8 cellular contexts compared by ENCODE assay signal in the genomic region with DNA sequence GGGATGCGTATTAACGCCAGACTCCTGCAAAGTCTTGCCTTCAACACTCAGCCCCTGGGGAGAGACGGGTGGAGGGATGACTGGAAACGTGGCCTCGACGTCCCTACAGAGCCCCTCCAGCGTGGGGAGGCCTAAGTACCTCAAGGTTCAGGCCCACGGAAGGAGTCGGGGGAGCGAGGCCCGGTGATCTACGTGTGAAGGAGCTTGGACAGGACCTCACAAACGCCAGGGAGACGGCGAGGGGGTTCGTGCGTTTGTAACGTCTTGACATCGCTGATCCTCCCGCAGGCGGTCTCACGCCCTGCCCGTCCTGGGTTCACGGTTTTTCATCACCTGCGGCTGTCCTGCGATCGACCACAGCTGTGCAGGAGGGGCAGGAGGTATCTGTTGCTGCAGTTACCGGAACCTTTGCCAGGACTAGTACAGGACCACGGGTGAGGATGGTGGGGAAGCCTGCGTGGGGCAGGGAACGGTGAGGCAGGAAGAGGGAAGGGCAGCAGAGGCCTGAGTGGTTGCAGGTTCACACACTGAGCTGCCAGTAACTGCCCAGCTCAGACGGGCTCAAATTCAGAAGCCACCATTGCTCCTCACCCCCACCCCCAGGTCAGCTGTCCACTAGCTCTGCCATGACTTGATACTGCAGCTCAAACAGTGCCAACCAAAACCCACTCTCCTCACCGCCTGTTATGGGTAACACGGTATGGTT. TPM values are rescaled to one million over a fixed set of nuclear protein-coding genes. Genes with fewer than 3 reads are reported as not detected.
DNase-seq lines count a peak whose midpoint lies in the region; ATAC-seq lines count a peak whose summit lies in the region.

No MANE protein-coding gene starts in this region.

- H3K4me1 Mint-ChIP-seq in activated T-helper 2 cell treated with anti-CD3 and anti-CD28 coated beads, Interferon-gamma antibody, Interleukin-2, Interleukin-4, amounts not matched to agents 10 μg/mL and 5 μg/mL and 100 μg/mL, durations not matched to agents 14 hours and 24 hours and 36 hours (ENCODE audit: low read depth), result peaks cover 34% of the 10 kb centered on the region
- H3K4me1 Mint-ChIP-seq in stimulated activated memory B cell treated with anti-CD40 and anti-IgM and Interleukin-4, amounts not matched to agents 10 μg/mL and 1 μg/mL and 100 μg/mL, for 72 hours, result peaks cover 51% of the 10 kb centered on the region

- peak overlapping the region; percentile 90 for H3K4me3 Mint-ChIP-seq in activated T-helper 2 cell treated with anti-CD3 and anti-CD28 coated beads, Interferon-gamma antibody, Interleukin-2, Interleukin-4, amounts not matched to agents 10 μg/mL and 5 μg/mL and 100 μg/mL, durations not matched to agents 14 hours and 24 hours and 36 hours (ENCODE audit: low read depth)
- peak overlapping the region; percentile 91 for H3K4me3 Mint-ChIP-seq in stimulated activated memory B cell treated with anti-CD40 and anti-IgM and Interleukin-4, amounts not matched to agents 10 μg/mL and 1 μg/mL and 100 μg/mL, for 72 hours

- ATAC-seq in HG03066 (IDR thresholded peaks at IDR 0.05; ENCODE audit: low read depth, unreplicated experiment) (peak; percentile 7), HG02763 (IDR thresholded peaks at IDR 0.05; ENCODE audit: unreplicated experiment) (no peak)
- peak; percentile 5 for ATAC-seq in stimulated activated memory B cell treated with anti-CD40 and anti-IgM and Interleukin-4, amounts not matched to agents 10 μg/mL and 1 μg/mL and 100 μg/mL, for 72 hours

- H3K36me3 Mint-ChIP-seq in activated T-helper 2 cell treated with anti-CD3 and anti-CD28 coated beads, Interferon-gamma antibody, Interleukin-2, Interleukin-4, amounts not matched to agents 10 μg/mL and 5 μg/mL and 100 μg/mL, durations not matched to agents 14 hours and 24 hours and 36 hours (ENCODE audit: low read depth), result peaks cover 72% of the 10 kb centered on the region
- peaks cover 59% of the 10 kb centered on the region for H3K36me3 Mint-ChIP-seq in stimulated activated memory B cell treated with anti-CD40 and anti-IgM and Interleukin-4, amounts not matched to agents 10 μg/mL and 1 μg/mL and 100 μg/mL, for 72 hours

- no peaks in the 10 kb centered on the region for H3K27me3 Mint-ChIP-seq in activated T-helper 2 cell treated with anti-CD3 and anti-CD28 coated beads, Interferon-gamma antibody, Interleukin-2, Interleukin-4, amounts not matched to agents 10 μg/mL and 5 μg/mL and 100 μg/mL, durations not matched to agents 14 hours and 24 hours and 36 hours (ENCODE audit: low read depth)
- H3K27me3 Mint-ChIP-seq in stimulated activated memory B cell treated with anti-CD40 and anti-IgM and Interleukin-4, amounts not matched to agents 10 μg/mL and 1 μg/mL and 100 μg/mL, for 72 hours, result no peaks in the 10 kb centered on the region

- no peaks in the 10 kb centered on the region for H3K9me3 Mint-ChIP-seq in activated T-helper 2 cell treated with anti-CD3 and anti-CD28 coated beads, Interferon-gamma antibody, Interleukin-2, Interleukin-4, amounts not matched to agents 10 μg/mL and 5 μg/mL and 100 μg/mL, durations not matched to agents 14 hours and 24 hours and 36 hours
- no peaks in the 10 kb centered on the region for H3K9me3 Mint-ChIP-seq in stimulated activated memory B cell treated with anti-CD40 and anti-IgM and Interleukin-4, amounts not matched to agents 10 μg/mL and 1 μg/mL and 100 μg/mL, for 72 hours

- intact Hi-C loops in activated T-helper 2 cell treated with anti-CD3 and anti-CD28 coated beads, Interferon-gamma antibody, Interleukin-2, Interleukin-4, amounts not matched to agents 10 μg/mL and 5 μg/mL and 100 μg/mL, durations not matched to agents 14 hours and 24 hours and 36 hours (cut with micrococcal nuclease), result loop anchor here (1.0 to 10.0 kb wide), 3 partner anchors 7 to 1155 kb away; a partner anchor contains a TSS

- H3K4me1 ChIP-seq in ES-I3 (ENCODE audit: insufficient read depth, low read length), result peaks cover 4% of the 10 kb centered on the region; the same call in 1 of the 2 replicates

- H3K4me3 ChIP-seq in iPS-11a (ENCODE audit: low read depth, low read length), result peak overlapping the region; percentile 97

- peak overlapping the region; percentile 76 for H3K9ac ChIP-seq in ES-I3 (ENCODE audit: low read depth, low read length)

- peaks cover 29% of the 10 kb centered on the region for H3K36me3 ChIP-seq in ES-I3 (ENCODE audit: insufficient read depth, low read length)

- H3K27ac Mint-ChIP-seq in activated T-helper 2 cell treated with anti-CD3 and anti-CD28 coated beads, Interferon-gamma antibody, Interleukin-2, Interleukin-4, amounts not matched to agents 10 μg/mL and 5 μg/mL and 100 μg/mL, durations not matched to agents 14 hours and 24 hours and 36 hours, result peak overlapping the region; percentile 74
- peak overlapping the region; percentile 91 for H3K27ac Mint-ChIP-seq in stimulated activated memory B cell treated with anti-CD40 and anti-IgM and Interleukin-4, amounts not matched to agents 10 μg/mL and 1 μg/mL and 100 μg/mL, for 72 hours

- H3K9me3 ChIP-seq in ES-I3 (ENCODE audit: control insufficient read depth, insufficient read depth, low read length), result no peaks in the 10 kb centered on the region

- no peak for DNase-seq in activated T-helper 2 cell treated with anti-CD3 and anti-CD28 coated beads, Interferon-gamma antibody, Interleukin-2, Interleukin-4, amounts not matched to agents 10 μg/mL and 5 μg/mL and 100 μg/mL, durations not matched to agents 14 hours and 24 hours and 36 hours (ENCODE audit: low spot score)
- DNase-seq in NCI-H774 (lab: John Stamatoyannopoulos, UW) (no peak), SIG-M5 (lab: John Stamatoyannopoulos, UW) (no peak)

RNA-seq across cellular contexts. Expression of a gene that starts 0.9 kb away (rescaled TPM):
- 123 and 124 TPM in 2 replicates for total RNA-seq in activated T-helper 2 cell treated with anti-CD3 and anti-CD28 coated beads, Interferon-gamma antibody, Interleukin-2, Interleukin-4, amounts not matched to agents 10 μg/mL and 5 μg/mL and 100 μg/mL, durations not matched to agents 14 hours and 24 hours and 36 hours

RNA-seq across cellular contexts. Expression of a gene that starts 7.1 kb away (rescaled TPM):
- total RNA-seq in activated T-helper 2 cell treated with anti-CD3 and anti-CD28 coated beads, Interferon-gamma antibody, Interleukin-2, Interleukin-4, amounts not matched to agents 10 μg/mL and 5 μg/mL and 100 μg/mL, durations not matched to agents 14 hours and 24 hours and 36 hours, result 143 and 154 TPM in 2 replicates

RNA-seq across cellular contexts. Expression of a gene that starts 21.1 kb away (rescaled TPM):
- not detected in 2 replicates for total RNA-seq in activated T-helper 2 cell treated with anti-CD3 and anti-CD28 coated beads, Interferon-gamma antibody, Interleukin-2, Interleukin-4, amounts not matched to agents 10 μg/mL and 5 μg/mL and 100 μg/mL, durations not matched to agents 14 hours and 24 hours and 36 hours

RNA-seq across cellular contexts. Expression of a gene that starts 25.0 kb away (rescaled TPM):
- total RNA-seq in activated T-helper 2 cell treated with anti-CD3 and anti-CD28 coated beads, Interferon-gamma antibody, Interleukin-2, Interleukin-4, amounts not matched to agents 10 μg/mL and 5 μg/mL and 100 μg/mL, durations not matched to agents 14 hours and 24 hours and 36 hours, result 133 TPM in 2 replicates

RNA-seq across cellular contexts. Expression of a gene that starts 35.5 kb away (rescaled TPM):
- total RNA-seq in activated T-helper 2 cell treated with anti-CD3 and anti-CD28 coated beads, Interferon-gamma antibody, Interleukin-2, Interleukin-4, amounts not matched to agents 10 μg/mL and 5 μg/mL and 100 μg/mL, durations not matched to agents 14 hours and 24 hours and 36 hours, result 4.0 and 4.7 TPM in 2 replicates
